19 cellular contexts compared by ENCODE assay signal in genomic region chr19:32367948-32368536, GRCh38.
"Had no signal": no experiment of that assay in that cellular context is flagged by ENCODE, and none has a peak within 500 bp of the region (broad histone marks: within the 10 kb centered on the region; RNA-seq: fewer than 3 reads in every experiment).

No MANE protein-coding gene starts in this region.

- H3K27ac ChIP-seq: uterus had no signal

- H3K4me3 ChIP-seq: tibial nerve, uterus had no signal

- H3K36me3 ChIP-seq: uterus had no signal

- H3K4me3 Mint-ChIP-seq: activated CD4-positive, alpha-beta T cell treated with anti-CD3 and anti-CD28 coated beads, Interleukin-2, amount 10 ng/mL, durations not matched to agents 7 days and 5 days; nephron progenitor cell had no signal

- H3K27ac Mint-ChIP-seq: activated CD4-positive, alpha-beta T cell treated with anti-CD3 and anti-CD28 coated beads, Interleukin-2, amount 10 ng/mL, durations not matched to agents 7 days and 5 days; nephron progenitor cell had no signal

- H3K27me3 Mint-ChIP-seq: activated CD4-positive, alpha-beta T cell treated with anti-CD3 and anti-CD28 coated beads, Interleukin-2, amount 10 ng/mL, durations not matched to agents 7 days and 5 days had no signal

- ATAC-seq: activated CD4-positive, CD25-positive, alpha-beta regulatory T cell treated with anti-CD3 and anti-CD28 coated beads, Interleukin-2, amount 50 U/mL, for 24 hours; esophagus mucosa; SK-N-SH treated with all-trans-retinoic acid at 6 μM for 48 hours had no signal

- DNase-seq: activated CD4-positive, alpha-beta T cell treated with anti-CD3 and anti-CD28 coated beads, Interleukin-2, amount 10 ng/mL, durations not matched to agents 7 days and 5 days; activated CD8-positive, alpha-beta memory T cell treated with anti-CD3 and anti-CD28 coated beads for 24 hours; activated CD8-positive, alpha-beta memory T cell treated with anti-CD3 and anti-CD28 coated beads, Interleukin-2, amount 50 U/mL, for 48 hours; aorta; effector CD4-positive, alpha-beta T cell; nephron progenitor cell; nucleus accumbens; posterior cingulate gyrus; stimulated activated CD4-positive, alpha-beta T cell treated with anti-CD3 and anti-CD28 coated beads, Interleukin-12 subunit alpha, Interleukin-12 subunit beta, amount 100 ng/mL, for 4 hours; stimulated activated CD4-positive, alpha-beta T cell treated with anti-CD3 and anti-CD28 coated beads, Interleukin-1b, Interleukin-23, amount 100 ng/mL, for 48 hours; stimulated activated CD8-positive, alpha-beta memory T cell treated with anti-CD3 and anti-CD28 coated beads, Interleukin-4, amount 100 ng/mL, for 48 hours; stimulated activated naive CD4-positive, alpha-beta T cell treated with Interleukin-2 at 50 U/mL for 16 hours; substantia nigra; T-helper 1 cell; uterus had no signal

- H3K27me3 ChIP-seq: tibial nerve, uterus had no signal

- H3K4me1 Mint-ChIP-seq: nephron progenitor cell had no signal

- H3K4me1 ChIP-seq: uterus had no signal

- H3K9me3 ChIP-seq: uterus had no signal

- H3K9me3 Mint-ChIP-seq: activated CD4-positive, alpha-beta T cell treated with anti-CD3 and anti-CD28 coated beads, Interleukin-2, amount 10 ng/mL, durations not matched to agents 7 days and 5 days had no signal
